ENCODE assay signal across 18 cellular contexts in genomic region chr13:101576452-101576851, GRCh38.
A peak's percentile ranks its signal among the peaks of the same experiment; 100 is the strongest.
DNase-seq lines count a peak whose midpoint lies in the region; ATAC-seq, FAIRE-seq and TF ChIP-seq lines count a peak whose summit lies in the region.
"Had no signal": no experiment of that assay in that cellular context is flagged by ENCODE, and none has a peak within 500 bp of the region (broad histone marks: within the 10 kb centered on the region; RNA-seq: fewer than 3 reads in every experiment).

No MANE protein-coding gene starts in this region.

- POLR2A ChIA-PET in A549 (lab: Yijun Ruan, JAX): no interaction called here

- peaks cover 36% of the 10 kb centered on the region for H3K4me1 ChIP-seq in A549
- H3K4me1 ChIP-seq: upper lobe of right lung had no signal

- H3K4me3 ChIP-seq in A549 (no peak overlapping the region), fibroblast of villous mesenchyme (ENCODE audit: low read depth, low read length) (no peak overlapping the region)
- H3K4me3 ChIP-seq: upper lobe of right lung had no signal

- WGBS in A549 (ENCODE audit: missing lambda C conversion rate): 25% methylated on average over 4 of the region's 4 CpGs

- no peak for ATAC-seq in A549
- ATAC-seq in GM18873 (IDR thresholded peaks at IDR 0.05; ENCODE audit: low FRiP score, unreplicated experiment): no peak
- ATAC-seq in GM18867 (IDR thresholded peaks at IDR 0.05; ENCODE audit: unreplicated experiment): no peak
- ATAC-seq: activated naive CD4-positive, alpha-beta T cell treated with anti-CD3 and anti-CD28 coated beads, Interleukin-2, amount 50 U/mL, for 72 hours; stimulated activated naive CD8-positive, alpha-beta T cell treated with anti-CD3 and anti-CD28 coated beads, Interleukin-15, Interleukin-2, amounts not matched to agents 100 U/mL and 50 U/mL, for 24 hours; upper lobe of right lung had no signal

- peak overlapping the region in 1 of 2 experiments; percentile 12; a peak in 1 of 6 replicates for H3K27ac ChIP-seq in A549
- H3K27ac ChIP-seq: upper lobe of right lung had no signal

- no peak for TF ChIP-seq RAD21 in A549 (conservative IDR thresholded peaks at IDR 0.05 in 1 of 2, IDR thresholded peaks at IDR 0.05 in 1 of 2)

- CTCF ChIA-PET in A549 (lab: Yijun Ruan, JAX): no interaction called here

- TF ChIP-seq EP300 in A549 (IDR thresholded peaks at IDR 0.05): no peak

- no peaks in the 10 kb centered on the region for H3K9me3 ChIP-seq in A549
- H3K9me3 ChIP-seq: upper lobe of right lung had no signal

- peak in 1 of 2 experiments; percentile 8 for DNase-seq in A549 (ENCODE audit: low read depth in 1 of 2, low spot score in 1 of 2)
- DNase-seq in HCEC 1CT: peak; percentile 84
- DNase-seq in amniotic stem cell (lab: John Stamatoyannopoulos, UW): peak; percentile 8
- DNase-seq in fibroblast of villous mesenchyme (ENCODE audit: low read depth): peak; percentile 67
- DNase-seq in GDM1 (lab: John Stamatoyannopoulos, UW): no peak
- no peak for DNase-seq in NOMO-1 (lab: John Stamatoyannopoulos, UW; ENCODE audit: unreplicated experiment in 2 of 2)
- DNase-seq: activated CD4-positive, alpha-beta T cell treated with anti-CD3 and anti-CD28 coated beads for 1 hour; Calu3; KBM-7; left cardiac atrium; NCI-H1105; SIG-M5; stimulated activated naive CD8-positive, alpha-beta T cell treated with anti-CD3 and anti-CD28 coated beads, Interleukin-15, Interleukin-2, amounts not matched to agents 100 U/mL and 50 U/mL, for 24 hours; upper lobe of right lung had no signal

- H3K4me2 ChIP-seq in A549: peak overlapping the region; percentile 33

- FAIRE-seq in A549 (lab: Jason Lieb, UNC): no peak
- FAIRE-seq: colon had no signal

- TF ChIP-seq CTCF in A549 (IDR thresholded peaks at IDR 0.05) (no peak), fibroblast of villous mesenchyme (IDR thresholded peaks at IDR 0.05; ENCODE audit: insufficient read depth, low read depth, low read length) (no peak)

- TF ChIP-seq POLR2A in A549 (IDR thresholded peaks at IDR 0.05; ENCODE audit: low read length): no peak

TF ChIP-seq in A549, 52 proteins besides CTCF, POLR2A, EP300 and RAD21:
- TF ChIP-seq FOXS1 (CRISPR knock-in tag; IDR thresholded peaks at IDR 0.05) (no peak), SREBF2 (IDR thresholded peaks at IDR 0.05) (no peak), BHLHE40 (IDR thresholded peaks at IDR 0.05; ENCODE audit: low read depth, low read length) (no peak), ESRRA (IDR thresholded peaks at IDR 0.05; ENCODE audit: borderline replicate concordance, low read length) (no peak)

Comparison
In these comparisons a context has a peak if more than half of its experiments do, and no peak if none do; other contexts are left out.
1. DNase-seq: peak in HCEC 1CT (single experiment), amniotic stem cell (single experiment) and fibroblast of villous mesenchyme (single experiment); none in GDM1 (single experiment) and NOMO-1 (0 of 2).